Comparison of ENCODE assay signal across 2 cellular contexts in genomic region chr2:132691556-132691955, GRCh38.
A peak's percentile ranks its signal among the peaks of the same experiment; 100 is the strongest.
TF ChIP-seq lines count a peak whose summit lies in the region.

No MANE protein-coding gene starts in this region.

TF ChIP-seq in K562, 482 proteins besides CTCF, POLR2A, EP300 and RAD21:
- TF ChIP-seq THRAP3 (IDR thresholded peaks at IDR 0.05; ENCODE audit: borderline replicate concordance) (no peak), PKNOX1 (IDR thresholded peaks at IDR 0.05) (peak; percentile 26; the same call in 1 of the 2 replicates), FOXJ3 (CRISPR knock-in tag; IDR thresholded peaks at IDR 0.05) (no peak)

TF ChIP-seq in HepG2, 621 proteins besides CTCF, POLR2A, EP300 and RAD21:
- TF ChIP-seq ZMAT5 (CRISPR knock-in tag; IDR thresholded peaks at IDR 0.05; ENCODE audit: borderline replicate concordance, low read depth), result no peak
- no peak for TF ChIP-seq TIGD3 (CRISPR knock-in tag; IDR thresholded peaks at IDR 0.05; ENCODE audit: borderline replicate concordance)
- TF ChIP-seq RERE (CRISPR knock-in tag; IDR thresholded peaks at IDR 0.05; ENCODE audit: low read depth), result no peak
- TF ChIP-seq MIER2 (CRISPR knock-in tag; IDR thresholded peaks at IDR 0.05), result no peak
- no peak for TF ChIP-seq ZNF790 (CRISPR knock-in tag; IDR thresholded peaks at IDR 0.05; ENCODE audit: borderline replicate concordance)
- TF ChIP-seq MLX (CRISPR knock-in tag; IDR thresholded peaks at IDR 0.05), result no peak
- TF ChIP-seq SNAPC4 (CRISPR knock-in tag; IDR thresholded peaks at IDR 0.05), result no peak
- TF ChIP-seq ZNF766 (CRISPR knock-in tag; IDR thresholded peaks at IDR 0.05; ENCODE audit: borderline replicate concordance), result no peak
- no peak for TF ChIP-seq PRDM4 (CRISPR knock-in tag; IDR thresholded peaks at IDR 0.05; ENCODE audit: borderline replicate concordance)
- TF ChIP-seq ZEB1 (IDR thresholded peaks at IDR 0.05; ENCODE audit: insufficient replicate concordance, low read depth), result no peak
- TF ChIP-seq KAT7 (CRISPR knock-in tag; IDR thresholded peaks at IDR 0.05; ENCODE audit: borderline replicate concordance), result no peak
- TF ChIP-seq ZNF18 (CRISPR knock-in tag; IDR thresholded peaks at IDR 0.05; ENCODE audit: insufficient replicate concordance), result no peak
TF ChIP-seq in HepG2: peak in this region for 0.
